In genomic region chr14:24299255-24300191, GRCh38 we compare ENCODE assay signal across 1 cellular context.
TF ChIP-seq lines count a peak whose summit lies in the region.

DHRS1 (minus strand) TSS chr14:24299780; CDS start chr14:24299106, 674 bp downstream.
NOP9 (plus strand) TSS chr14:24299850; CDS start chr14:24299955, 105 bp downstream.

TF ChIP-seq in HepG2, 621 proteins besides CTCF, POLR2A, EP300 and RAD21 (continued from another document and continues in another):
- no peak for TF ChIP-seq SKIL (CRISPR knock-in tag; IDR thresholded peaks at IDR 0.05; ENCODE audit: borderline replicate concordance)
- peak; percentile 73 for TF ChIP-seq ZNF776 (CRISPR knock-in tag; IDR thresholded peaks at IDR 0.05)
- TF ChIP-seq ZFAT (CRISPR knock-in tag; conservative IDR thresholded peaks at IDR 0.05): no peak; the same call in 1 of the 2 replicates
- peak; percentile 76 for TF ChIP-seq ZKSCAN1 (IDR thresholded peaks at IDR 0.05; ENCODE audit: low read length)
- TF ChIP-seq NRL (CRISPR knock-in tag; IDR thresholded peaks at IDR 0.05; ENCODE audit: borderline replicate concordance): peak; percentile 99
- no peak for TF ChIP-seq ZMYM2 (CRISPR knock-in tag; IDR thresholded peaks at IDR 0.05)
- 0 out of 2 replicates have a peak, but pooled peaks have one; percentile 92 for TF ChIP-seq SNAPC5 (CRISPR knock-in tag; IDR thresholded peaks at IDR 0.05; ENCODE audit: borderline replicate concordance)
- peak; percentile 99 for TF ChIP-seq ARHGAP35 (CRISPR knock-in tag; IDR thresholded peaks at IDR 0.05; ENCODE audit: borderline replicate concordance)
- 0 out of 2 replicates have a peak, but pooled peaks have one; percentile 88 for TF ChIP-seq NKX3-1 (CRISPR knock-in tag; IDR thresholded peaks at IDR 0.05)
- TF ChIP-seq FOXP4 (CRISPR knock-in tag; IDR thresholded peaks at IDR 0.05): peak; percentile 86
- TF ChIP-seq ZNF607 (CRISPR knock-in tag; IDR thresholded peaks at IDR 0.05; ENCODE audit: borderline replicate concordance): no peak; the same call in 1 of the 2 replicates
- no peak for TF ChIP-seq PCBP2 (optimal IDR thresholded peaks at IDR 0.05; ENCODE audit: low read depth, low read length, poor library complexity, severe bottlenecking)
- TF ChIP-seq ZEB1 (IDR thresholded peaks at IDR 0.05; ENCODE audit: insufficient replicate concordance, low read depth): no peak
- TF ChIP-seq FOXO1 (CRISPR knock-in tag; IDR thresholded peaks at IDR 0.05): peak; percentile 57
- TF ChIP-seq PHF5A (CRISPR knock-in tag; IDR thresholded peaks at IDR 0.05; ENCODE audit: low read depth, unreplicated experiment): peak; percentile 92
- TF ChIP-seq HNRNPK (IDR thresholded peaks at IDR 0.05; ENCODE audit: low read depth, low read length, poor library complexity, severe bottlenecking): peak; percentile 56
- no peak for TF ChIP-seq GABPA (IDR thresholded peaks at IDR 0.05; ENCODE audit: low read depth, low read length)
- no peak for TF ChIP-seq GABPA (CRISPR knock-in tag; IDR thresholded peaks at IDR 0.05; ENCODE audit: low read depth)
- peak; percentile 93 for TF ChIP-seq PAF1 (CRISPR knock-in tag; IDR thresholded peaks at IDR 0.05)
- no peak; the same call in 1 of the 2 replicates for TF ChIP-seq ZNF646 (CRISPR knock-in tag; IDR thresholded peaks at IDR 0.05)
- peak; percentile 94 for TF ChIP-seq MIER3 (CRISPR knock-in tag; IDR thresholded peaks at IDR 0.05; ENCODE audit: borderline replicate concordance)
- TF ChIP-seq ZNF619 (CRISPR knock-in tag; IDR thresholded peaks at IDR 0.05): peak; percentile 96
- TF ChIP-seq RNF219 (CRISPR knock-in tag; IDR thresholded peaks at IDR 0.05): 0 out of 2 replicates have a peak, but pooled peaks have one; percentile 60
- TF ChIP-seq ZNF615 (CRISPR knock-in tag; IDR thresholded peaks at IDR 0.05; ENCODE audit: borderline replicate concordance): peak; percentile 94
- peak; percentile 93 for TF ChIP-seq ZSCAN29 (CRISPR knock-in tag; conservative IDR thresholded peaks at IDR 0.05)
- peak; percentile 96 for TF ChIP-seq ZSCAN12 (CRISPR knock-in tag; IDR thresholded peaks at IDR 0.05)
- no peak for TF ChIP-seq MBNL3 (CRISPR knock-in tag; conservative IDR thresholded peaks at IDR 0.05)
- peak; percentile 96 for TF ChIP-seq DZIP1 (CRISPR knock-in tag; IDR thresholded peaks at IDR 0.05)
- 0 out of 2 replicates have a peak, but pooled peaks have one; percentile 19 for TF ChIP-seq LBX2 (CRISPR knock-in tag; IDR thresholded peaks at IDR 0.05; ENCODE audit: borderline replicate concordance)
- no peak; the same call in 1 of the 2 replicates for TF ChIP-seq THYN1 (CRISPR knock-in tag; IDR thresholded peaks at IDR 0.05; ENCODE audit: borderline replicate concordance, low read depth)
- peak; percentile 93; the same call in 1 of the 2 replicates for TF ChIP-seq ZNF232 (CRISPR knock-in tag; IDR thresholded peaks at IDR 0.05; ENCODE audit: borderline replicate concordance)
- peak; percentile 99 for TF ChIP-seq ZNF556 (CRISPR knock-in tag; IDR thresholded peaks at IDR 0.05; ENCODE audit: borderline replicate concordance)
- TF ChIP-seq JUN (CRISPR knock-in tag; IDR thresholded peaks at IDR 0.05): no peak; the same call in none of the 2 replicates
- TF ChIP-seq ZNF143 (CRISPR knock-in tag; IDR thresholded peaks at IDR 0.05): peak; percentile 70; the same call in 1 of the 2 replicates
- TF ChIP-seq MED8 (CRISPR knock-in tag; IDR thresholded peaks at IDR 0.05; ENCODE audit: insufficient replicate concordance): peak; percentile 83
- 0 out of 2 replicates have a peak, but pooled peaks have one; percentile 74 for TF ChIP-seq HNRNPL (IDR thresholded peaks at IDR 0.05; ENCODE audit: low read depth, low read length)
- peak; percentile 99 for TF ChIP-seq KMT2A (CRISPR knock-in tag; IDR thresholded peaks at IDR 0.05)
- peak; percentile 100 for TF ChIP-seq SAP130 (CRISPR knock-in tag; IDR thresholded peaks at IDR 0.05; ENCODE audit: low read depth)
- no peak for TF ChIP-seq SRY (CRISPR knock-in tag; IDR thresholded peaks at IDR 0.05)
- TF ChIP-seq PHF21A (CRISPR knock-in tag; IDR thresholded peaks at IDR 0.05): no peak
- peak; percentile 89 for TF ChIP-seq ZBTB42 (CRISPR knock-in tag; IDR thresholded peaks at IDR 0.05)
- peak; percentile 99 for TF ChIP-seq SMAD3 (CRISPR knock-in tag; IDR thresholded peaks at IDR 0.05)
- no peak for TF ChIP-seq ZNF589 (CRISPR knock-in tag; conservative IDR thresholded peaks at IDR 0.05)
- peak; percentile 91 for TF ChIP-seq ELK4 (CRISPR knock-in tag; IDR thresholded peaks at IDR 0.05; ENCODE audit: borderline replicate concordance)
- TF ChIP-seq KLF12 (CRISPR knock-in tag; IDR thresholded peaks at IDR 0.05; ENCODE audit: borderline replicate concordance): peak; percentile 99
- peak; percentile 79; the same call in 1 of the 2 replicates for TF ChIP-seq ZSCAN20 (CRISPR knock-in tag; IDR thresholded peaks at IDR 0.05; ENCODE audit: borderline replicate concordance)
- peak; percentile 87; the same call in 1 of the 2 replicates for TF ChIP-seq NFKB2 (CRISPR knock-in tag; IDR thresholded peaks at IDR 0.05; ENCODE audit: borderline replicate concordance)
- TF ChIP-seq HOXD1 (CRISPR knock-in tag; IDR thresholded peaks at IDR 0.05): peak; percentile 95
- TF ChIP-seq NFE2L1 (CRISPR knock-in tag; IDR thresholded peaks at IDR 0.05; ENCODE audit: borderline replicate concordance): peak; percentile 15; the same call in 1 of the 2 replicates
- no peak for TF ChIP-seq IKZF1 (IDR thresholded peaks at IDR 0.05)
- peak; percentile 66; the same call in 1 of the 2 replicates for TF ChIP-seq SMYD3 (CRISPR knock-in tag; IDR thresholded peaks at IDR 0.05)
- 0 out of 2 replicates have a peak, but pooled peaks have one; percentile 41 for TF ChIP-seq ZNF180 (CRISPR knock-in tag; IDR thresholded peaks at IDR 0.05; ENCODE audit: borderline replicate concordance, low read depth)
